Comparison of ENCODE assay signal across 19 cellular contexts in the genomic region with DNA sequence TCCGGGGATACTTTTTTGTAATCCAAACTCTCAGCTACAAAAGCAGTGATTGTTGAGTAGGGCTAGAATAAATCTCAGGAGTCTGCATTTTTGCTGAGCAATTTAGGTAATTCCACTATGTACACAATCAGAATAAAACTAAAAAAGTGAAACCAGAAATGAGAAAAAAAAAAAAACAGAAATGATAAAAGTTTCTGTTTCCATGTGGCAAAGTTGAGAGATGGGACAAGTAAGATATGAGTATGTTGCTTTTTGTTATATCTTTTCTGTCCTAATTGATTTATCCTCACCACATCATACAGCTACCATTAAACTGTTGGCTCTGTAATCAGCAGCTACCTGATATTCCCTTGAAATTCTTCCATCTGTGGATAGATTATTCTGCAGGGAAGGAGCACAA.
DNase-seq lines count a peak whose midpoint lies in the region; ATAC-seq lines count a peak whose summit lies in the region.
"Had no signal": no experiment of that assay in that cellular context is flagged by ENCODE, and none has a peak within 500 bp of the region (broad histone marks: within the 10 kb centered on the region; RNA-seq: fewer than 3 reads in every experiment).

No MANE protein-coding gene starts in this region.

- H3K27me3 Mint-ChIP-seq in activated CD8-positive, alpha-beta T cell treated with anti-CD3 and anti-CD28 coated beads, Interleukin-2, amount 10 ng/mL, durations not matched to agents 7 days and 5 days (ENCODE audit: low read depth), result no peaks in the 10 kb centered on the region

- ATAC-seq in GM18502 (IDR thresholded peaks at IDR 0.05; ENCODE audit: poor library complexity, unreplicated experiment) (peak; percentile 63), GM19351 (IDR thresholded peaks at IDR 0.05; ENCODE audit: unreplicated experiment) (peak; percentile 64), HG02870 (IDR thresholded peaks at IDR 0.05; ENCODE audit: unreplicated experiment) (peak; percentile 71), HG03558 (IDR thresholded peaks at IDR 0.05; ENCODE audit: extremely low read depth, unreplicated experiment) (peak; percentile 58), HG03139 (IDR thresholded peaks at IDR 0.05; ENCODE audit: unreplicated experiment) (no peak)
- no peak for ATAC-seq in activated CD8-positive, alpha-beta T cell treated with anti-CD3 and anti-CD28 coated beads, Interleukin-2, amount 10 ng/mL, durations not matched to agents 7 days and 5 days
- ATAC-seq: Panc1 had no signal

- H3K4me3 Mint-ChIP-seq in activated CD8-positive, alpha-beta T cell treated with anti-CD3 and anti-CD28 coated beads, Interleukin-2, amount 10 ng/mL, durations not matched to agents 7 days and 5 days, result no peak overlapping the region

- H3K9me3 Mint-ChIP-seq in activated CD8-positive, alpha-beta T cell treated with anti-CD3 and anti-CD28 coated beads, Interleukin-2, amount 10 ng/mL, durations not matched to agents 7 days and 5 days (ENCODE audit: insufficient read depth), result no peaks in the 10 kb centered on the region

- DNase-seq in germinal center (ENCODE audit: low spot score) (no peak), NK-92 (lab: John Stamatoyannopoulos, UW; ENCODE audit: unreplicated experiment) (no peak)
- no peak for DNase-seq in activated CD8-positive, alpha-beta T cell treated with anti-CD3 and anti-CD28 coated beads, Interleukin-2, amount 10 ng/mL, durations not matched to agents 7 days and 5 days
- DNase-seq: C1 segment of cervical spinal cord, DMS 273 treated with DMSO at 0.1 percent for 48 hours, GF-D8, HFFc6, Karpas-422, MG63, NCI-H1092, NCI-H146, NCI-H2081 treated with DMSO at 0.1 percent for 48 hours, NCI-H524 had no signal

- CTCF ChIA-PET in activated CD8-positive, alpha-beta T cell treated with anti-CD3 and anti-CD28 coated beads, Interleukin-2, amount 10 ng/mL, durations not matched to agents 7 days and 5 days (lab: Charles Lee), result no interaction called here

- no peaks in the 10 kb centered on the region for H3K36me3 Mint-ChIP-seq in activated CD8-positive, alpha-beta T cell treated with anti-CD3 and anti-CD28 coated beads, Interleukin-2, amount 10 ng/mL, durations not matched to agents 7 days and 5 days (ENCODE audit: low read depth)

- H3K27ac Mint-ChIP-seq in activated CD8-positive, alpha-beta T cell treated with anti-CD3 and anti-CD28 coated beads, Interleukin-2, amount 10 ng/mL, durations not matched to agents 7 days and 5 days, result no peak overlapping the region
- H3K27ac Mint-ChIP-seq: HFFc6 had no signal

- no peaks in the 10 kb centered on the region for H3K4me1 Mint-ChIP-seq in activated CD8-positive, alpha-beta T cell treated with anti-CD3 and anti-CD28 coated beads, Interleukin-2, amount 10 ng/mL, durations not matched to agents 7 days and 5 days (ENCODE audit: low read depth)

- POLR2A ChIA-PET in activated CD8-positive, alpha-beta T cell treated with anti-CD3 and anti-CD28 coated beads, Interleukin-2, amount 10 ng/mL, durations not matched to agents 7 days and 5 days (lab: Charles Lee), result no interaction called here

Comparison
In these comparisons a context has a peak if more than half of its experiments do, and no peak if none do; other contexts are left out.
1. ATAC-seq: peak in GM18502 (single experiment), GM19351 (single experiment), HG02870 (single experiment) and HG03558 (single experiment); none in HG03139 (single experiment) and activated CD8-positive, alpha-beta T cell treated with anti-CD3 and anti-CD28 coated beads, Interleukin-2, amount 10 ng/mL, durations not matched to agents 7 days and 5 days (single experiment).